Comparison of ENCODE assay signal across 19 cellular contexts in the genomic region with DNA sequence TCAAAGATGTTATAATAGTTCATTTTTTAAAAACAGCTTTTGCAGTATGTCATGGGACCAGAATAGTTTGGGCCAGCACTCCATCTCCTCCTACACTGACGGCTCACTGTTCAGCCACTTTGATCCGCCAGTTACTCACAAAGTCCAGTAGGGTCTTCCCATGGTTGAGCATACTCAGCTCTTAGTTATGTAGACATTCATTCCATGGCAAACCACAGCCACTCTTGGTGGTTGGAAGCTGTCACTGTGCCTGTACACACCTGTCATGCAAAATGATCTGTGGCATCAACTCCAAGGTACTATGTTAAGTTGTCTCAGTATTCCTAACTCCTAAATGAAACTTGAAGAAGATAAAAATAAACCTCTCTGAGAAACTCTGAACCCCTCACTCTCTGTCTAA.
DNase-seq lines count a peak whose midpoint lies in the region; ATAC-seq and TF ChIP-seq lines count a peak whose summit lies in the region.
"Had no signal": no experiment of that assay in that cellular context is flagged by ENCODE, and none has a peak within 500 bp of the region (broad histone marks: within the 10 kb centered on the region; RNA-seq: fewer than 3 reads in every experiment).

No MANE protein-coding gene starts in this region.

- H3K27me3 ChIP-seq in left lung: no peaks in the 10 kb centered on the region

- no peaks in the 10 kb centered on the region for H3K36me3 Mint-ChIP-seq in activated naive CD8-positive, alpha-beta T cell treated with anti-CD3 and anti-CD28 coated beads, Interleukin-2, amount 50 U/mL, for 24 hours (ENCODE audit: low read depth)
- no peaks in the 10 kb centered on the region for H3K36me3 Mint-ChIP-seq in T-cell

- TF ChIP-seq CTCF in left lung (IDR thresholded peaks at IDR 0.05): no peak

- H3K4me1 ChIP-seq in left lung: no peaks in the 10 kb centered on the region

- peaks cover 0 to 2% of the 10 kb centered on the region in 2 donors for H3K9me3 ChIP-seq in left lung

- no peak overlapping the region for H3K4me3 Mint-ChIP-seq in activated naive CD8-positive, alpha-beta T cell treated with anti-CD3 and anti-CD28 coated beads, Interleukin-2, amount 50 U/mL, for 24 hours
- H3K4me3 Mint-ChIP-seq in T-cell: no peak overlapping the region
- H3K4me3 Mint-ChIP-seq: dendritic cell treated with granulocyte-macrophage colony-stimulating factor and Interleukin-4, amounts not matched to agents 40 ng/mL and 50 ng/mL, for 4 days; neural crest cell had no signal

- no peak overlapping the region for H3K27ac ChIP-seq in left lung
- H3K27ac ChIP-seq: epithelial cell of prostate, WERI-Rb-1 had no signal

- DNase-seq in ACHN: peak; percentile 30
- DNase-seq in HK-2 (ENCODE audit: unreplicated experiment): peak; percentile 55
- no peak for DNase-seq in activated naive CD8-positive, alpha-beta T cell treated with anti-CD3 and anti-CD28 coated beads, Interleukin-2, amount 50 U/mL, for 24 hours
- DNase-seq in left lung: no peak
- DNase-seq in GOT3 (lab: John Stamatoyannopoulos, UW): no peak
- no peak for DNase-seq in globus pallidus (ENCODE audit: low spot score)
- DNase-seq in T-cell: no peak
- DNase-seq: activated effector memory CD4-positive, alpha-beta T cell treated with Interleukin-2 at 50 U/mL for 16 hours; anterior cingulate cortex; mesendoderm; MV-4-11; NCI-H2081 treated with DMSO at 0.1 percent for 48 hours; NCI-H526 treated with DMSO at 0.1 percent for 48 hours; OCI-M1; WERI-Rb-1 had no signal

- POLR2A ChIA-PET in T-cell (lab: Charles Lee): no interaction called here

- in situ Hi-C loops in ACHN (cut with HindIII; ENCODE audit: low pct_ligation_motif_present, low pct_unique_long_range_greater_than_20kb, low sequenced_read_pairs): no loop called here

- no peaks in the 10 kb centered on the region for H3K36me3 ChIP-seq in left lung
- H3K36me3 ChIP-seq: WERI-Rb-1 had no signal

- peaks cover 18% of the 10 kb centered on the region for H3K4me1 Mint-ChIP-seq in activated naive CD8-positive, alpha-beta T cell treated with anti-CD3 and anti-CD28 coated beads, Interleukin-2, amount 50 U/mL, for 24 hours
- H3K4me1 Mint-ChIP-seq in T-cell: peaks cover 16 to 25% (median 19%) of the 10 kb centered on the region in 3 donors
- H3K4me1 Mint-ChIP-seq: neural crest cell had no signal

- no peak overlapping the region for H3K27ac Mint-ChIP-seq in activated naive CD8-positive, alpha-beta T cell treated with anti-CD3 and anti-CD28 coated beads, Interleukin-2, amount 50 U/mL, for 24 hours
- no peak overlapping the region for H3K27ac Mint-ChIP-seq in T-cell
- H3K27ac Mint-ChIP-seq: dendritic cell treated with granulocyte-macrophage colony-stimulating factor and Interleukin-4, amounts not matched to agents 40 ng/mL and 50 ng/mL, for 4 days had no signal

- CTCF ChIA-PET in T-cell (lab: Charles Lee): interaction anchor here in 1 of 2 donors (0.5 kb wide), 1 partner anchor 644 kb away, joined by 5 read pairs; no protein-coding TSS in a partner anchor

- peak; percentile 75 for ATAC-seq in activated naive CD8-positive, alpha-beta T cell treated with anti-CD3 and anti-CD28 coated beads, Interleukin-2, amount 50 U/mL, for 24 hours
- ATAC-seq in left lung: peak; percentile 21
- no peak for ATAC-seq in HG03565 (IDR thresholded peaks at IDR 0.05; ENCODE audit: unreplicated experiment)
- ATAC-seq in T-cell (replicated peaks in 1 of 4): no peak

- no peak overlapping the region for H3K4me3 ChIP-seq in left lung

- no peaks in the 10 kb centered on the region for H3K27me3 Mint-ChIP-seq in activated naive CD8-positive, alpha-beta T cell treated with anti-CD3 and anti-CD28 coated beads, Interleukin-2, amount 50 U/mL, for 24 hours
- no peaks in the 10 kb centered on the region for H3K27me3 Mint-ChIP-seq in T-cell
- H3K27me3 Mint-ChIP-seq: dendritic cell treated with granulocyte-macrophage colony-stimulating factor and Interleukin-4, amounts not matched to agents 40 ng/mL and 50 ng/mL, for 4 days had no signal

- H3K9me3 Mint-ChIP-seq in activated naive CD8-positive, alpha-beta T cell treated with anti-CD3 and anti-CD28 coated beads, Interleukin-2, amount 50 U/mL, for 24 hours: no peaks in the 10 kb centered on the region
- no peaks in the 10 kb centered on the region for H3K9me3 Mint-ChIP-seq in T-cell
- H3K9me3 Mint-ChIP-seq: dendritic cell treated with granulocyte-macrophage colony-stimulating factor and Interleukin-4, amounts not matched to agents 40 ng/mL and 50 ng/mL, for 4 days; neural crest cell had no signal

- intact Hi-C loops in left lung (cut with DNase I): no loop called here

Comparison
In these comparisons a context has a peak if more than half of its experiments do, and no peak if none do; other contexts are left out.
1. DNase-seq: peak in ACHN (single experiment) and HK-2 (single experiment); none in activated naive CD8-positive, alpha-beta T cell treated with anti-CD3 and anti-CD28 coated beads, Interleukin-2, amount 50 U/mL, for 24 hours (single experiment), left lung (0 of 2), GOT3 (single experiment), globus pallidus (single experiment) and T-cell (0 of 34).
2. ATAC-seq: peak in activated naive CD8-positive, alpha-beta T cell treated with anti-CD3 and anti-CD28 coated beads, Interleukin-2, amount 50 U/mL, for 24 hours (single experiment) and left lung (single experiment); none in HG03565 (single experiment) and T-cell (0 of 4).